ENCODE assay signal across 8 cellular contexts in genomic region chr1:64960731-64961130, GRCh38. TPM values are rescaled to one million over a fixed set of nuclear protein-coding genes. Genes with fewer than 3 reads are reported as not detected.
A peak's percentile ranks its signal among the peaks of the same experiment; 100 is the strongest.
DNase-seq lines count a peak whose midpoint lies in the region; ATAC-seq lines count a peak whose summit lies in the region.
"Had no signal": no experiment of that assay in that cellular context is flagged by ENCODE, and none has a peak within 500 bp of the region (broad histone marks: within the 10 kb centered on the region; RNA-seq: fewer than 3 reads in every experiment).

No MANE protein-coding gene starts in this region.

- H3K79me1 ChIP-seq in mesenchymal stem cell (replicated peaks; ENCODE audit: low read length, poor library complexity, severe bottlenecking): peaks cover 21% of the 10 kb centered on the region

- no peak overlapping the region for H3K18ac ChIP-seq in mesenchymal stem cell (ENCODE audit: low read depth in 1 of 2, low read length in 2 of 2)

- H2AK5ac ChIP-seq in mesenchymal stem cell (ENCODE audit: low read length, severe bottlenecking): no peak overlapping the region

- H3K23ac ChIP-seq in mesenchymal stem cell (ENCODE audit: low read length in 2 of 2): no peak overlapping the region

- no peak overlapping the region for H3K4ac ChIP-seq in mesenchymal stem cell (ENCODE audit: low read depth in 1 of 2, low read length in 2 of 2)

- no peaks in the 10 kb centered on the region for H3K27me3 ChIP-seq in mesenchymal stem cell (ENCODE audit: control insufficient read depth in 1 of 2, insufficient read depth in 1 of 2, low read length in 2 of 2)

- no peaks in the 10 kb centered on the region for H3K9me3 ChIP-seq in mesenchymal stem cell (ENCODE audit: control insufficient read depth, low read length)

- H3K9me3 Mint-ChIP-seq in naive thymus-derived CD8-positive, alpha-beta T cell: no peaks in the 10 kb centered on the region

- H2BK15ac ChIP-seq in mesenchymal stem cell (ENCODE audit: low read depth, poor library complexity, severe bottlenecking): no peak overlapping the region

- no peak overlapping the region for H3K4me3 ChIP-seq in mesenchymal stem cell (ENCODE audit: insufficient read depth in 1 of 2, low read depth in 1 of 2, low read length in 2 of 2)

- POLR2A ChIA-PET in naive thymus-derived CD8-positive, alpha-beta T cell (lab: Charles Lee): interaction anchor here (0.7 to 2.2 kb wide), 5 partner anchors 11 to 409 kb away, joined by 3 to 7 read pairs (median 3); no protein-coding TSS in a partner anchor

- H4K91ac ChIP-seq in mesenchymal stem cell (ENCODE audit: low read length): no peak overlapping the region

- H3K36me3 ChIP-seq in mesenchymal stem cell (ENCODE audit: control insufficient read depth in 1 of 2, insufficient read depth in 2 of 2, low read depth in 1 of 2, low read length in 2 of 2): no peaks in the 10 kb centered on the region

- H3K27ac ChIP-seq in mesenchymal stem cell (ENCODE audit: low read length, poor library complexity, severe bottlenecking): no peak overlapping the region
- H3K27ac ChIP-seq: VCaP had no signal

- ATAC-seq in GM18867 (IDR thresholded peaks at IDR 0.05; ENCODE audit: unreplicated experiment) (peak; percentile 67), GM21717 (IDR thresholded peaks at IDR 0.05; ENCODE audit: unreplicated experiment) (peak; percentile 57), HG03457 (IDR thresholded peaks at IDR 0.05; ENCODE audit: unreplicated experiment) (peak; percentile 73)
- ATAC-seq in naive thymus-derived CD8-positive, alpha-beta T cell: no peak

- no peak overlapping the region for H3K4me2 ChIP-seq in mesenchymal stem cell (ENCODE audit: low read length, poor library complexity, severe bottlenecking)

- H3K27me3 Mint-ChIP-seq in naive thymus-derived CD8-positive, alpha-beta T cell: no peaks in the 10 kb centered on the region

- H3K4me3 Mint-ChIP-seq in naive thymus-derived CD8-positive, alpha-beta T cell: peak overlapping the region; percentile 4 to 88 (median 72)

- peaks cover 10% of the 10 kb centered on the region for H3K4me1 ChIP-seq in mesenchymal stem cell (ENCODE audit: control insufficient read depth, insufficient read depth, low read depth, low read length)

- peaks cover 0 to 3% (median 0%) of the 10 kb centered on the region in 3 donors for H3K36me3 Mint-ChIP-seq in naive thymus-derived CD8-positive, alpha-beta T cell

- H3K9ac ChIP-seq in mesenchymal stem cell (ENCODE audit: low read length): no peak overlapping the region

- H2AFZ ChIP-seq in mesenchymal stem cell (ENCODE audit: low read depth, low read length): no peak overlapping the region

- no peak overlapping the region for H2BK12ac ChIP-seq in mesenchymal stem cell (ENCODE audit: low read length in 2 of 2)

- H3K4me1 Mint-ChIP-seq in naive thymus-derived CD8-positive, alpha-beta T cell: peaks cover 33 to 76% (median 61%) of the 10 kb centered on the region in 4 donors

- no peak for DNase-seq in naive thymus-derived CD8-positive, alpha-beta T cell
- DNase-seq in hepatic stellate cell (ENCODE audit: low spot score): no peak
- no peak for DNase-seq in mesenchymal stem cell
- DNase-seq in D341Med (ENCODE audit: low spot score): no peak

- H4K8ac ChIP-seq in mesenchymal stem cell (ENCODE audit: low read length): no peak overlapping the region

- H3K27ac Mint-ChIP-seq in naive thymus-derived CD8-positive, alpha-beta T cell: peak overlapping the region in 9 of 10 donors; percentile 8 to 98 (median 73)

- H3K14ac ChIP-seq in mesenchymal stem cell (ENCODE audit: low read length in 2 of 2): no peak overlapping the region

- no peak overlapping the region for H2BK120ac ChIP-seq in mesenchymal stem cell (ENCODE audit: low read depth, low read length)

- H2BK5ac ChIP-seq in mesenchymal stem cell (ENCODE audit: low read depth, low read length, poor library complexity, severe bottlenecking): no peak overlapping the region

RNA-seq across cellular contexts. Expression of gene JAK1, which starts 5.6 kb away (rescaled TPM):
- 100 to 1,000 TPM; 346 to 361 TPM for total RNA-seq in naive thymus-derived CD8-positive, alpha-beta T cell
- 100 to 1,000 TPM; 162 to 244 (median 174) TPM for polyA plus RNA-seq in naive thymus-derived CD8-positive, alpha-beta T cell
- 69.2 TPM for polyA plus RNA-seq in mesenchymal stem cell (2013, experiment 1 of 2)
- polyA plus RNA-seq in mesenchymal stem cell (2013, experiment 2 of 2): 68.5 TPM

Comparison
In these comparisons a context has a peak if more than half of its experiments do, and no peak if none do; other contexts are left out.
1. ATAC-seq: peak in GM18867 (single experiment), GM21717 (single experiment) and HG03457 (single experiment); none in naive thymus-derived CD8-positive, alpha-beta T cell (0 of 2).